13 cellular contexts compared by ENCODE assay signal in genomic region chr3:65979731-65980130, GRCh38. TPM values are rescaled to one million over a fixed set of nuclear protein-coding genes. Genes with fewer than 3 reads are reported as not detected.
DNase-seq lines count a peak whose midpoint lies in the region; ATAC-seq, FAIRE-seq and TF ChIP-seq lines count a peak whose summit lies in the region.
"Had no signal": no experiment of that assay in that cellular context is flagged by ENCODE, and none has a peak within 500 bp of the region (broad histone marks: within the 10 kb centered on the region; RNA-seq: fewer than 3 reads in every experiment).

No MANE protein-coding gene starts in this region.

- H3K27me3 ChIP-seq in spleen (replicated peaks in 1 of 7), result no peaks in the 10 kb centered on the region
- H3K27me3 ChIP-seq in small intestine (ENCODE audit: control insufficient read depth in 2 of 2, insufficient read depth in 2 of 2, low read length in 2 of 2), result no peaks in the 10 kb centered on the region

- ATAC-seq in HG03432 (IDR thresholded peaks at IDR 0.05; ENCODE audit: unreplicated experiment), result no peak

- TF ChIP-seq CTCF in fibroblast of the aortic adventitia (IDR thresholded peaks at IDR 0.05; ENCODE audit: insufficient read depth, low read length) (no peak), spleen (IDR thresholded peaks at IDR 0.05 in 8 of 11, conservative IDR thresholded peaks at IDR 0.05 in 3 of 11) (peak in 1 of 11 experiments; percentile 8), GM20000 (IDR thresholded peaks at IDR 0.05; ENCODE audit: extremely low read depth, missing control alignments) (no peak)

- H3K4me1 ChIP-seq in spleen (peaks cover 0 to 21% (median 3%) of the 10 kb centered on the region in 6 donors), small intestine (ENCODE audit: control insufficient read depth in 2 of 2, insufficient read depth in 1 of 2, low read depth in 1 of 2, low read length in 1 of 2) (peaks cover 0 to 3% of the 10 kb centered on the region in 2 donors)

- FAIRE-seq in small intestine (lab: Jason Lieb, UNC), result no peak
- FAIRE-seq: frontal cortex had no signal

- no peak overlapping the region for H3K4me3 ChIP-seq in fibroblast of the aortic adventitia (ENCODE audit: low read depth, low read length)
- no peak overlapping the region for H3K4me3 ChIP-seq in spleen
- no peak overlapping the region for H3K4me3 ChIP-seq in small intestine (ENCODE audit: low read depth in 1 of 2, low read length in 2 of 2)

- 64 to 70% (median 69%) methylated on average over 4 of the region's 4 CpGs for WGBS in spleen, 5 donors
- 79 to 92% (median 86%) methylated on average over 4 of the region's 4 CpGs for WGBS in small intestine, 3 donors

- TF ChIP-seq POLR2A in spleen (IDR thresholded peaks at IDR 0.05), result no peak

- H3K27ac ChIP-seq in spleen (peak overlapping the region; percentile 57 to 81 (median 72)), small intestine (ENCODE audit: low read depth in 1 of 2, low read length in 1 of 2) (peak overlapping the region in 1 of 2 donors; percentile 34)

- intact Hi-C loops in spleen (cut with DNase I; ENCODE audit: low total_unique reads), result no loop called here

- no peaks in the 10 kb centered on the region for H3K36me3 ChIP-seq in spleen
- no peaks in the 10 kb centered on the region for H3K36me3 ChIP-seq in small intestine (ENCODE audit: control insufficient read depth in 2 of 2, insufficient read depth in 2 of 2, low read length in 2 of 2)

- H3K9me3 ChIP-seq in spleen, result no peaks in the 10 kb centered on the region
- no peaks in the 10 kb centered on the region for H3K9me3 ChIP-seq in small intestine (ENCODE audit: control insufficient read depth, low read depth)

- DNase-seq in ELR (ENCODE audit: low read depth) (peak; percentile 88), RPMI7951 (ENCODE audit: low read depth) (peak; percentile 86), fibroblast of the aortic adventitia (ENCODE audit: low read depth) (peak; percentile 55), spleen (no peak), small intestine (no peak), GM20000 (ENCODE audit: low spot score) (no peak)
- DNase-seq in activated CD4-positive, CD25-positive, alpha-beta regulatory T cell treated with anti-CD3 and anti-CD28 coated beads, Interleukin-2, amount 50 U/mL, for 72 hours, result no peak
- DNase-seq: activated B cell treated with CpG ODN at 0.5 μM for 24 hours; activated naive CD8-positive, alpha-beta T cell treated with anti-CD3 and anti-CD28 coated beads for 36 hours; CD8-positive, alpha-beta memory T cell; stimulated activated CD4-positive, alpha-beta T cell treated with anti-CD3 and anti-CD28 coated beads, Interleukin-4, amount 100 ng/mL, for 1 hour had no signal

RNA-seq across cellular contexts. Expression of gene MAGI1, which starts 59.0 kb away (rescaled TPM):
- total RNA-seq in RPMI7951 (2014; rRNA removed; shearing (Covaris generic)), result 3.4 and 4.1 TPM in 2 replicates
- total RNA-seq in fibroblast of the aortic adventitia (ENCODE audit: low replicate concordance), result 13.0 and 30.2 TPM in 2 replicates
- total RNA-seq in spleen, result 100 to 1,000 TPM in 1 of 7 donors, 10 to 100 TPM in 6; 43.1 to 104 (median 88.9) TPM
- polyA plus RNA-seq in spleen, result 10 to 100 TPM in 1 of 3 donors, 1 to 10 TPM in 2; 3.5 to 16.1 (median 7.8) TPM
- 10 to 100 TPM in 2 of 3 donors, 1 to 10 TPM in 1; 10.0 to 13.0 (median 12.2) TPM for polyA plus RNA-seq in small intestine
- total RNA-seq: activated B cell treated with CpG ODN at 0.5 μM for 24 hours had no signal
- polyA plus RNA-seq: CD8-positive, alpha-beta memory T cell had no signal

Comparison
In these comparisons a context has a peak if more than half of its experiments do, and no peak if none do; other contexts are left out.
1. DNase-seq: peak in ELR (single experiment), RPMI7951 (single experiment) and fibroblast of the aortic adventitia (single experiment); none in spleen (single experiment), small intestine (single experiment), GM20000 (single experiment) and activated CD4-positive, CD25-positive, alpha-beta regulatory T cell treated with anti-CD3 and anti-CD28 coated beads, Interleukin-2, amount 50 U/mL, for 72 hours (single experiment).